In the genomic region with DNA sequence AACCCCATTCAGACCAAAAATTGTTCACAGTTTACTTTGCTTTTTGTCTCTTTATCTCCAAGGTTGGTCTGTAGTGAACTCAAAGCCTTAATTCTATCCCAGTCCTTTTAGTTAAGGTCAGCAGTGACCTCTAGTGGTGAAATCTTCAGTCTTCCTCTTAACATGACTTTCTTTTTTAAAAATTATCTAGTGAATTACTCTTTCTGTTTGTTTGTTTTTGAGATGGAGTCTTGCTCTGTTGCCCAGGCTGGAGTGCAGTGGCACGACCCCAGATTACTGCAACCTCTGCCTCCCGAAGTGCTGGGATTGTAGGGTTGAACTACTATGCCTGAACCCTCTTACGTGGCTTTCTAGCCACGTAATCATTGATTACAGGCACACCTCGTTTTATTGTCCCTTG, we compare ENCODE assay signal across 1 cellular context.
TF ChIP-seq lines count a peak whose summit lies in the region.

No MANE protein-coding gene starts in this region.

TF ChIP-seq in HepG2, 621 proteins besides CTCF, POLR2A, EP300 and RAD21 (continued from another document):
- TF ChIP-seq STAG1 (CRISPR knock-in tag; IDR thresholded peaks at IDR 0.05) (peak; percentile 88), SMC3 (IDR thresholded peaks at IDR 0.05; ENCODE audit: low read length) (peak; percentile 67), TAF1 (CRISPR knock-in tag; IDR thresholded peaks at IDR 0.05) (no peak)
